ENCODE assay signal across 8 cellular contexts in the genomic region with DNA sequence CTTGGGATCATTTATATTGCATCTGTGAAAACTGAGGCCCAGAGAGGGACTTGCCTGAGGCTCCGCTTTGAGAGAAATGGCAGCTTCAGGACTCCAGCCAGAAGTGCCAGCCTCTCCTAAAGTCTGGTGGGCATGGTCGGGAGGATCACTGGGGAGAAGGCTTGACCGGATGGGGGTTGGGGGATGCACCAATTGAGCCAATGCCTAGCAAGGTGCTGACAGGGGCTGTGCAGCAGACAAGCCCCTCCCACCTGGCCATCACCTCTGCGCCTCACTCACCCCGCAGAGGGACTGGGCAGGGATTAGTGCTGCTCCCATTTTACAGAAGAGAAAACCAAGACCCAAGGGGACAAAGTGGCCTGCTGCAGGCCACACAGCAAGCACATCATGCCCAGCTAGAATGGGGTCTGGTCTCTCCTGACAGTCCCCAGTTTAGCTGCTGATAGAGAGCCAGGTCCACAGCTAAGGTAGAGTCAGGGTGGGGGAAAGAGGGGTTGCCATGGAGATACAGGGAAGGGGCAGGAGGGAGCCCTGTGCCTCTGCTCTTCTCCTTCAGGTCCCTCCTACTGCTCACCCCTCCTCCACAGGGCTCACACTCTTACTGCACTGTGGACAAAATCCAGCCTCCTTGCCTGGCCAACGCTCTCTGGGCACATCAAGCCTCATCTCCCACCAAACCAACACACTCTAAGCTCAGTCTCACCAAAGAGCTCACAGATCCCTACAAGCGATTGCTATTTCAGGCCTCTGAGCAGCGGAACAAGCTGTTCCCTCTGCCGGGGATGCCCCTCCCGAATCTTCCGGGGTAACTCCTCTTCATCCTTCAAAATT. TPM values are rescaled to one million over a fixed set of nuclear protein-coding genes. Genes with fewer than 3 reads are reported as not detected.
DNase-seq lines count a peak whose midpoint lies in the region; ATAC-seq and TF ChIP-seq lines count a peak whose summit lies in the region.

No MANE protein-coding gene starts in this region.

- H2AFZ ChIP-seq in IMR-90 (replicated peaks; ENCODE audit: low read length, poor library complexity): no peak overlapping the region

- intact Hi-C loops in IMR-90 (cut with micrococcal nuclease): no loop called here

- no peaks in the 10 kb centered on the region for H3K27me3 ChIP-seq in IMR-90 (ENCODE audit: control insufficient read depth, insufficient read depth, low read length)

- H3K36me3 ChIP-seq in IMR-90 (ENCODE audit: control insufficient read depth, insufficient read depth, low read length): no peaks in the 10 kb centered on the region

- H3K4me3 ChIP-seq in IMR-90 (ENCODE audit: insufficient read depth, low read depth, low read length): no peak overlapping the region

- no peak overlapping the region for H3K27ac ChIP-seq in IMR-90 (ENCODE audit: insufficient read depth, low read length)
- peak overlapping the region; percentile 64 for H3K27ac ChIP-seq in adipose tissue (ENCODE audit: low read depth, low read length)

- no peaks in the 10 kb centered on the region for H3K9me3 ChIP-seq in IMR-90 (ENCODE audit: control insufficient read depth, insufficient read depth, low read length)

- peaks cover 11% of the 10 kb centered on the region for H3K4me1 ChIP-seq in IMR-90 (ENCODE audit: control insufficient read depth, insufficient read depth, low read length)

- H2AK9ac ChIP-seq in IMR-90 (replicated peaks; ENCODE audit: low read depth, low read length, poor library complexity): no peak overlapping the region

- peaks cover 19 to 31% of the 10 kb centered on the region in 2 experiments for H3K79me1 ChIP-seq in IMR-90 (ENCODE audit: low read depth in 1 of 2, low read length in 2 of 2)

- ATAC-seq in IMR-90 (ENCODE audit: low read depth): no peak
- ATAC-seq in left lobe of liver: no peak
- ATAC-seq in stimulated activated naive CD8-positive, alpha-beta T cell treated with anti-CD3 and anti-CD28 coated beads, Interleukin-15, amount 100 ng/mL, for 72 hours: no peak

- POLR2A ChIA-PET in IMR-90 (lab: Charles Lee; ENCODE audit: unreplicated experiment): no interaction called here

- no peak overlapping the region for H4K5ac ChIP-seq in IMR-90 (ENCODE audit: low read depth, low read length)

- no peaks in the 10 kb centered on the region for H3K9me3 Mint-ChIP-seq in stimulated activated naive CD8-positive, alpha-beta T cell treated with anti-CD3 and anti-CD28 coated beads, Interleukin-15, amount 100 ng/mL, for 72 hours

- no TSS peak for BruUV-seq in IMR-90 (replicated peaks; lab: Mats Ljungman, UMichigan)

- H2BK20ac ChIP-seq in IMR-90 (ENCODE audit: low read depth, low read length): no peak overlapping the region

- in situ Hi-C loops in IMR-90 (cut with MboI; ENCODE audit: low sequenced_read_pairs): no loop called here

- CTCF ChIA-PET in IMR-90 (lab: Yijun Ruan, JAX): no interaction called here

- no peak overlapping the region for H4K91ac ChIP-seq in IMR-90 (ENCODE audit: insufficient read depth, low read depth, low read length)

- H3K4me1 Mint-ChIP-seq in stimulated activated naive CD8-positive, alpha-beta T cell treated with anti-CD3 and anti-CD28 coated beads, Interleukin-15, amount 100 ng/mL, for 72 hours: peaks cover 52% of the 10 kb centered on the region

- H3K4ac ChIP-seq in IMR-90 (ENCODE audit: low read depth, low read length): no peak overlapping the region

- no peak overlapping the region for H2BK120ac ChIP-seq in IMR-90 (ENCODE audit: low read depth, low read length)

- H3K23ac ChIP-seq in IMR-90 (ENCODE audit: low read depth, low read length): peak overlapping the region; percentile 69

- no peak for TF ChIP-seq POLR2A in IMR-90 (IDR thresholded peaks at IDR 0.05; ENCODE audit: low read depth, low read length)

- no peak overlapping the region for H3K9ac ChIP-seq in IMR-90 (ENCODE audit: low read depth, low read length)

- H3K9me1 ChIP-seq in IMR-90 (ENCODE audit: insufficient read depth, low read length): peaks cover 14% of the 10 kb centered on the region

- H2BK5ac ChIP-seq in IMR-90 (ENCODE audit: low read depth, low read length, poor library complexity, severe bottlenecking): no peak overlapping the region

- no peaks in the 10 kb centered on the region for H4K20me1 ChIP-seq in IMR-90 (ENCODE audit: insufficient read depth, low read length)

- H2AK5ac ChIP-seq in IMR-90 (ENCODE audit: low read depth, low read length): no peak overlapping the region

- TF ChIP-seq RAD21 in IMR-90 (IDR thresholded peaks at IDR 0.05; ENCODE audit: low read length): no peak

- H3K4me3 Mint-ChIP-seq in stimulated activated naive CD8-positive, alpha-beta T cell treated with anti-CD3 and anti-CD28 coated beads, Interleukin-15, amount 100 ng/mL, for 72 hours: peak overlapping the region; percentile 7 to 48

- no peak for TF ChIP-seq CTCF in IMR-90 (conservative IDR thresholded peaks at IDR 0.05; ENCODE audit: low read depth, low read length)

- no peak overlapping the region for H3K4me2 ChIP-seq in IMR-90 (ENCODE audit: low read depth, low read length)

- peak overlapping the region; percentile 22 to 91 for H3K27ac Mint-ChIP-seq in stimulated activated naive CD8-positive, alpha-beta T cell treated with anti-CD3 and anti-CD28 coated beads, Interleukin-15, amount 100 ng/mL, for 72 hours

- WGBS in IMR-90 (ENCODE audit: extremely low coverage in 2 of 2, insufficient read length in 1 of 2), 2 experiments: 94% methylated on average over 3 of the region's 11 CpGs; no CpG with 5 or more reads in 1 of the 2 experiments
- 78 to 88% (median 81%) methylated on average over 11 of the region's 11 CpGs for WGBS in adipose tissue, 3 donors

- DNase-seq in IMR-90: no peak
- DNase-seq in left lobe of liver (ENCODE audit: low spot score): peak; percentile 48
- no peak for DNase-seq in stimulated activated naive CD8-positive, alpha-beta T cell treated with anti-CD3 and anti-CD28 coated beads, Interleukin-15, amount 100 ng/mL, for 72 hours
- no peak for DNase-seq in dedifferentiated amniotic fluid mesenchymal stem cell (ENCODE audit: extremely low spot score)
- no peak for DNase-seq in DMS53 (lab: John Stamatoyannopoulos, UW)
- no peak for DNase-seq in NCI-H226
- no peak for DNase-seq in activated CD4-positive, alpha-beta T cell treated with anti-CD3 and anti-CD28 coated beads for 4 hours

- 0 out of 2 replicates have a peak overlapping the region, but pooled peaks have one; percentile 15 for H3K14ac ChIP-seq in IMR-90 (replicated peaks; ENCODE audit: low read depth, low read length)

- H2BK15ac ChIP-seq in IMR-90 (ENCODE audit: low read depth, low read length): no peak overlapping the region

- H3K18ac ChIP-seq in IMR-90 (ENCODE audit: low read depth, low read length): no peak overlapping the region

- H3K27me3 Mint-ChIP-seq in stimulated activated naive CD8-positive, alpha-beta T cell treated with anti-CD3 and anti-CD28 coated beads, Interleukin-15, amount 100 ng/mL, for 72 hours: no peaks in the 10 kb centered on the region

- no peak overlapping the region for H3K56ac ChIP-seq in IMR-90 (ENCODE audit: extremely low read depth, insufficient read depth, low read length)

- no peak overlapping the region; a peak in 1 of 4 replicates for H4K8ac ChIP-seq in IMR-90 (ENCODE audit: low read depth in 2 of 2, low read length in 2 of 2)

- dilution Hi-C loops in IMR-90 (cut with HindIII; ENCODE audit: low sequenced_read_pairs, unreplicated experiment): no loop called here

TF ChIP-seq in IMR-90, 13 proteins besides CTCF, POLR2A, EP300 and RAD21 (continues in another document):
- TF ChIP-seq NFE2L2 (IDR thresholded peaks at IDR 0.05; ENCODE audit: low read depth, low read length) (no peak), MXI1 (IDR thresholded peaks at IDR 0.05; ENCODE audit: borderline replicate concordance, low read depth, low read length) (no peak), CHD1 (IDR thresholded peaks at IDR 0.05; ENCODE audit: low read depth, low read length) (no peak), RCOR1 (IDR thresholded peaks at IDR 0.05; ENCODE audit: insufficient replicate concordance, low read length) (no peak)
- TF ChIP-seq, protein P1, sequence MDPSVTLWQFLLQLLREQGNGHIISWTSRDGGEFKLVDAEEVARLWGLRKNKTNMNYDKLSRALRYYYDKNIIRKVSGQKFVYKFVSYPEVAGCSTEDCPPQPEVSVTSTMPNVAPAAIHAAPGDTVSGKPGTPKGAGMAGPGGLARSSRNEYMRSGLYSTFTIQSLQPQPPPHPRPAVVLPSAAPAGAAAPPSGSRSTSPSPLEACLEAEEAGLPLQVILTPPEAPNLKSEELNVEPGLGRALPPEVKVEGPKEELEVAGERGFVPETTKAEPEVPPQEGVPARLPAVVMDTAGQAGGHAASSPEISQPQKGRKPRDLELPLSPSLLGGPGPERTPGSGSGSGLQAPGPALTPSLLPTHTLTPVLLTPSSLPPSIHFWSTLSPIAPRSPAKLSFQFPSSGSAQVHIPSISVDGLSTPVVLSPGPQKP (IDR thresholded peaks at IDR 0.05; ENCODE audit: borderline replicate concordance, low read depth, low read length): no peak

RNA-seq across cellular contexts. Expression of a gene that starts 29.5 kb away (rescaled TPM):
- total RNA-seq in IMR-90 (2012; rRNA removed): 5.6 and 6.1 TPM in 2 replicates
- polyA plus RNA-seq in IMR-90 (2012; rRNA removed): 11.6 and 14.4 TPM in 2 replicates
- polyA plus RNA-seq in IMR-90 (2012; cell fraction: cytosol; rRNA removed): 4.4 and 5.7 TPM in 2 replicates
- 4.7 and 8.8 TPM in 2 replicates for polyA plus RNA-seq in IMR-90 (2012; cell fraction: nucleus; rRNA removed; ENCODE audit: low replicate concordance)
- polyA plus RNA-seq in adipose tissue: 10 to 100 TPM in 2 of 3 donors, 1 to 10 TPM in 1; 9.9 to 19.0 (median 15.9) TPM
- total RNA-seq in left lobe of liver: 26.3 TPM

RNA-seq across cellular contexts. Expression of a gene that starts 35.4 kb away (rescaled TPM):
- total RNA-seq in IMR-90 (2012; rRNA removed) (16.9 and 17.4 TPM in 2 replicates), left lobe of liver (40.1 TPM)
- polyA plus RNA-seq in IMR-90 (2012; rRNA removed) (23.3 and 24.2 TPM in 2 replicates), adipose tissue (10 to 100 TPM; 18.4 to 48.0 (median 25.4) TPM)
- polyA plus RNA-seq in IMR-90 (2012; cell fraction: cytosol; rRNA removed): 16.0 and 24.3 TPM in 2 replicates
- polyA plus RNA-seq in IMR-90 (2012; cell fraction: nucleus; rRNA removed; ENCODE audit: low replicate concordance): 16.4 and 23.4 TPM in 2 replicates

RNA-seq across cellular contexts. Expression of a gene that starts 57.3 kb away (rescaled TPM):
- total RNA-seq in IMR-90 (2012; rRNA removed) (50.9 and 76.1 TPM in 2 replicates), left lobe of liver (14.6 TPM)
- polyA plus RNA-seq in IMR-90 (2012; rRNA removed) (49.1 and 54.9 TPM in 2 replicates), adipose tissue (10 to 100 TPM; 26.0 to 41.7 (median 36.8) TPM)
- polyA plus RNA-seq in IMR-90 (2012; cell fraction: cytosol; rRNA removed): 14.7 and 25.4 TPM in 2 replicates
- polyA plus RNA-seq in IMR-90 (2012; cell fraction: nucleus; rRNA removed; ENCODE audit: low replicate concordance): 14.0 and 14.6 TPM in 2 replicates

RNA-seq across cellular contexts. Expression of a gene that starts 57.7 kb away (rescaled TPM):
- total RNA-seq in IMR-90 (2012; rRNA removed) (65.3 and 71.3 TPM in 2 replicates), left lobe of liver (71.8 TPM)
- polyA plus RNA-seq in IMR-90 (2012; rRNA removed) (69.5 and 72.9 TPM in 2 replicates), adipose tissue (100 to 1,000 TPM in 1 of 3 donors, 10 to 100 TPM in 2; 61.9 to 197 (median 63.4) TPM)
- polyA plus RNA-seq in IMR-90 (2012; cell fraction: cytosol; rRNA removed): 55.7 and 81.0 TPM in 2 replicates
- 43.2 and 73.9 TPM in 2 replicates for polyA plus RNA-seq in IMR-90 (2012; cell fraction: nucleus; rRNA removed; ENCODE audit: low replicate concordance)
